Comparison of ENCODE assay signal across 29 cellular contexts in the genomic region with DNA sequence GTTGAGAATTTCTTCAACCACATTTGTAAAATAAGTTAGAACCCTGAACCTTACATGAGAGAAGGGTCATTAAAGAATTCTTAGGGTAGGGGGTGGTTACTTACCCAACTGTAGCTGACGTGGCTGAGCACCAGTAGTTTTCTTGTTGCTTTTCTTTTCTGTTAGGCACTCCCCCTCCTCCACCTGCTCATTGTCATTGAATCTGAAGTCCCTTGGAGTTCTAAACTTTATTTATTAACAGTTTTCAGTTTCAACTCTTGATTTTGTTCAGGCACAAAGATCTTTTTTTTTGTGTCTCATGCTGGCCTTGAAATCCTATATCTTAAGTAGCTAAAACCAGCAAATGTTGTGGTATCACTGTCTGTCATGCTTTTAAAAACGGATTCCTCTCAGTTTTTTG.
"Had no signal": no experiment of that assay in that cellular context is flagged by ENCODE, and none has a peak within 500 bp of the region (broad histone marks: within the 10 kb centered on the region; RNA-seq: fewer than 3 reads in every experiment).

No MANE protein-coding gene starts in this region.

- H3K27me3 ChIP-seq: adrenal gland, ascending aorta, cardiac muscle cell, colonic mucosa, gastrocnemius medialis, ovary, right lobe of liver, vagina had no signal

- H3K36me3 ChIP-seq: adrenal gland, ascending aorta, cardiac muscle cell, colonic mucosa, gastrocnemius medialis, ovary, right lobe of liver, thoracic aorta, vagina had no signal

- H3K9me3 ChIP-seq: adrenal gland, ascending aorta, colonic mucosa, gastrocnemius medialis, ovary, right lobe of liver, thoracic aorta, vagina had no signal

- ATAC-seq: activated T-cell treated with anti-CD3 and anti-CD28 coated beads, Interleukin-2, amount 50 U/mL, for 72 hours; gastrocnemius medialis; left ventricle myocardium superior; mucosa of descending colon; natural killer cell treated with Interleukin-12 subunit alpha and Interleukin-12 subunit beta and Interleukin-15 and Interleukin-18, amount 100 ng/mL, for 72 hours; right lobe of liver; stimulated activated effector memory CD8-positive, alpha-beta T cell treated with anti-CD3 and anti-CD28 coated beads, Interleukin-12 subunit alpha, Interleukin-12 subunit beta, amount 100 ng/mL, for 72 hours had no signal

- DNase-seq: activated CD4-positive, alpha-beta T cell treated with anti-CD3 and anti-CD28 coated beads for 4 hours; activated CD4-positive, alpha-beta T cell treated with anti-CD3 and anti-CD28 coated beads, Interleukin-2, amount 50 U/mL, for 4 hours; activated effector memory CD4-positive, alpha-beta T cell treated with Interleukin-2 at 50 U/mL for 16 hours; activated naive CD4-positive, alpha-beta T cell treated with anti-CD3 and anti-CD28 coated beads for 36 hours; activated naive CD8-positive, alpha-beta T cell treated with anti-CD3 and anti-CD28 coated beads for 36 hours; activated T-cell treated with anti-CD3 and anti-CD28 coated beads for 4 hours; activated T-cell treated with anti-CD3 and anti-CD28 coated beads, Interleukin-2, amount 50 U/mL, for 72 hours; adrenal gland; cerebellar nuclear complex; colonic mucosa; effector memory CD4-positive, alpha-beta T cell; erythroblast; gastrocnemius medialis; glutamatergic neuron; islet precursor cell; left ventricle myocardium superior; mucosa of descending colon; ovary; right lobe of liver; stimulated activated CD4-positive, alpha-beta T cell treated with anti-CD3 and anti-CD28 coated beads, Interleukin-12 subunit alpha, Interleukin-12 subunit beta, amount 100 ng/mL, for 4 hours; stimulated activated CD4-positive, alpha-beta T cell treated with anti-CD3 and anti-CD28 coated beads, Interleukin-4, amount 100 ng/mL, for 24 hours; trophoblast cell had no signal

- H3K4me1 ChIP-seq: adrenal gland, ascending aorta, colonic mucosa, gastrocnemius medialis, right lobe of liver, vagina had no signal

- H3K4me3 ChIP-seq: adrenal gland, ascending aorta, cardiac muscle cell, colonic mucosa, gastrocnemius medialis, mucosa of descending colon, ovary, right lobe of liver, thoracic aorta, vagina had no signal

- H3K27ac ChIP-seq: adrenal gland, ascending aorta, cardiac muscle cell, colonic mucosa, gastrocnemius medialis, ovary, right lobe of liver, thoracic aorta, vagina, VCaP had no signal
